Comparison of ENCODE assay signal across 9 cellular contexts in genomic region chr22:37486224-37486845, GRCh38. TPM values are rescaled to one million over a fixed set of nuclear protein-coding genes. Genes with fewer than 3 reads are reported as not detected.
DNase-seq lines count a peak whose midpoint lies in the region; ATAC-seq and TF ChIP-seq lines count a peak whose summit lies in the region.
"Had no signal": no experiment of that assay in that cellular context is flagged by ENCODE, and none has a peak within 500 bp of the region (broad histone marks: within the 10 kb centered on the region; RNA-seq: fewer than 3 reads in every experiment).

Gene MFNG (minus strand): TSS chr22:37486384. CDS start chr22:37486177, 207 bp downstream.

- no peaks in the 10 kb centered on the region for H4K20me1 ChIP-seq in fibroblast of lung (ENCODE audit: control insufficient read depth, extremely low read depth, insufficient read depth, low read length)

- H3K79me2 ChIP-seq in fibroblast of lung (ENCODE audit: control insufficient read depth, insufficient read depth, low read length), result no peaks in the 10 kb centered on the region

- peak in 1 of 2 donors; percentile 4 for TF ChIP-seq CTCF in fibroblast of lung (conservative IDR thresholded peaks at IDR 0.05 in 1 of 2, IDR thresholded peaks at IDR 0.05 in 1 of 2; ENCODE audit: low read depth in 1 of 2, low read length in 2 of 2)
- no peak for TF ChIP-seq CTCF in nephron (IDR thresholded peaks at IDR 0.05; ENCODE audit: unreplicated experiment in 3 of 3)
- TF ChIP-seq CTCF in stomach (IDR thresholded peaks at IDR 0.05), result no peak

- peaks cover 3% of the 10 kb centered on the region for H3K27me3 ChIP-seq in fibroblast of lung (ENCODE audit: control insufficient read depth, insufficient read depth, low read length)
- H3K27me3 ChIP-seq in stomach, result peaks cover 0 to 41% (median 4%) of the 10 kb centered on the region in 3 donors

- H3K27ac Mint-ChIP-seq in nephron, result peak within 1 kb of the TSS in 2 of 3 experiments; percentile 31 to 73

- no peak within 1 kb of the TSS for H3K27ac ChIP-seq in fibroblast of lung (ENCODE audit: insufficient read depth, low read length)
- peak within 1 kb of the TSS; percentile 49 to 86 (median 76) for H3K27ac ChIP-seq in stomach
- H3K27ac ChIP-seq: C4-2B had no signal

- H3K36me3 ChIP-seq in fibroblast of lung (ENCODE audit: control insufficient read depth, insufficient read depth, low read length), result no peaks in the 10 kb centered on the region
- H3K36me3 ChIP-seq in stomach, result peaks cover 4 to 20% (median 15%) of the 10 kb centered on the region in 4 donors

- H2AFZ ChIP-seq in fibroblast of lung (ENCODE audit: low read length), result no peak within 1 kb of the TSS

- no peak for TF ChIP-seq POLR2A in stomach (IDR thresholded peaks at IDR 0.05)

- peak within 1 kb of the TSS; percentile 94 for H3K4me3 Mint-ChIP-seq in activated T-cell treated with anti-CD3 and anti-CD28 coated beads, Interleukin-2, amount 50 U/mL, for 4 hours
- H3K4me3 Mint-ChIP-seq in nephron, result peak within 1 kb of the TSS in 2 of 3 experiments; percentile 21 to 34

- H3K9me3 ChIP-seq in fibroblast of lung (ENCODE audit: control insufficient read depth, insufficient read depth, low read depth, low read length) (no peaks in the 10 kb centered on the region), stomach (no peaks in the 10 kb centered on the region)

- H3K4me1 Mint-ChIP-seq in activated T-cell treated with anti-CD3 and anti-CD28 coated beads, Interleukin-2, amount 50 U/mL, for 4 hours (ENCODE audit: low read depth), result peaks cover 63% of the 10 kb centered on the region
- H3K4me1 Mint-ChIP-seq in nephron, result peaks cover 21% of the 10 kb centered on the region

- intact Hi-C loops in stomach (cut with DNase I; ENCODE audit: low total_unique reads), result no loop called here

- H3K9ac ChIP-seq in fibroblast of lung (ENCODE audit: insufficient read depth, low read length), result no peak within 1 kb of the TSS

- H3K4me3 ChIP-seq in fibroblast of lung (replicated peaks in 1 of 4; ENCODE audit: control extremely low read depth in 1 of 4, insufficient read depth in 1 of 4, low read depth in 3 of 4, low read length in 4 of 4), result no peak within 1 kb of the TSS
- peak within 1 kb of the TSS; percentile 38 to 53 (median 46) for H3K4me3 ChIP-seq in stomach

- no peak for TF ChIP-seq EP300 in stomach (IDR thresholded peaks at IDR 0.05)

- DNase-seq in NCI-H2227 (lab: John Stamatoyannopoulos, UW; ENCODE audit: unreplicated experiment) (peak; percentile 69), NCI-H2227 treated with DMSO at 0.1 percent for 48 hours (lab: John Stamatoyannopoulos, UW) (no peak), OCI-M1 (lab: John Stamatoyannopoulos, UW) (peak; percentile 87), fibroblast of lung (ENCODE audit: low read depth in 2 of 2) (peak; percentile 17 to 20), stomach (peak; percentile 78)
- peak; percentile 68 for DNase-seq in activated T-cell treated with anti-CD3 and anti-CD28 coated beads, Interleukin-2, amount 50 U/mL, for 4 hours

- H3K27me3 Mint-ChIP-seq in activated T-cell treated with anti-CD3 and anti-CD28 coated beads, Interleukin-2, amount 50 U/mL, for 4 hours (ENCODE audit: low read depth), result no peaks in the 10 kb centered on the region
- H3K27me3 Mint-ChIP-seq in nephron (ENCODE audit: low read depth), result peaks cover 31% of the 10 kb centered on the region

- no peaks in the 10 kb centered on the region for H3K36me3 Mint-ChIP-seq in activated T-cell treated with anti-CD3 and anti-CD28 coated beads, Interleukin-2, amount 50 U/mL, for 4 hours (ENCODE audit: insufficient read depth)
- H3K36me3 Mint-ChIP-seq in nephron (ENCODE audit: low read depth), result peaks cover 10% of the 10 kb centered on the region

- peak; percentile 37 for ATAC-seq in HG03097 (IDR thresholded peaks at IDR 0.05; ENCODE audit: low FRiP score, unreplicated experiment)
- ATAC-seq in activated T-cell treated with anti-CD3 and anti-CD28 coated beads, Interleukin-2, amount 50 U/mL, for 4 hours, result peak; percentile 62 to 68

- no peak within 1 kb of the TSS for H3K4me2 ChIP-seq in fibroblast of lung (ENCODE audit: extremely low read depth, insufficient read depth, low read length)

- 2 to 4% (median 3%) methylated on average over 19 to 24 of the region's 24 CpGs for WGBS in stomach, 5 donors

- no peaks in the 10 kb centered on the region for H3K9me3 Mint-ChIP-seq in activated T-cell treated with anti-CD3 and anti-CD28 coated beads, Interleukin-2, amount 50 U/mL, for 4 hours
- H3K9me3 Mint-ChIP-seq in nephron, result no peaks in the 10 kb centered on the region

- H3K4me1 ChIP-seq in fibroblast of lung (ENCODE audit: control insufficient read depth, extremely low read depth, insufficient read depth, low read length) (peaks cover 2% of the 10 kb centered on the region), stomach (peaks cover 22 to 33% (median 29%) of the 10 kb centered on the region in 4 donors)

RNA-seq across cellular contexts. Expression of gene MFNG, which starts in this region (rescaled TPM):
- total RNA-seq in activated T-cell treated with anti-CD3 and anti-CD28 coated beads, Interleukin-2, amount 50 U/mL, for 4 hours, result 100 to 1,000 TPM; 157 to 188 (median 184) TPM
- total RNA-seq in fibroblast of lung (under 0.01 TPM in 1 of 2 replicates, not detected in the other), stomach (10 to 100 TPM in 3 of 5 donors, 1 to 10 TPM in 2; 1.7 to 86.4 (median 11.2) TPM)
- polyA plus RNA-seq in fibroblast of lung (0.15 TPM in 1 of 2 replicates, not detected in the other), stomach (10 to 100 TPM in 1 of 3 donors, 1 to 10 TPM in 2; 3.8 to 10.2 (median 6.7) TPM)
- polyA plus RNA-seq in fibroblast of lung (2012), result not detected in 2 replicates
- not detected in 2 replicates for polyA minus RNA-seq in fibroblast of lung (ENCODE audit: low replicate concordance)

Comparison
In these comparisons a context has a peak if more than half of its experiments do, and no peak if none do; other contexts are left out.
1. Peak in DNase-seq in fibroblast of lung; RNA of the gene not detected or under 1 TPM.
2. H3K4me3 ChIP-seq: peak in stomach (4 of 4); none in fibroblast of lung (0 of 4).